In genomic region chr9:71361357-71361756, GRCh38 we compare ENCODE assay signal across 28 cellular contexts.
"Had no signal": no experiment of that assay in that cellular context is flagged by ENCODE, and none has a peak within 500 bp of the region (broad histone marks: within the 10 kb centered on the region; RNA-seq: fewer than 3 reads in every experiment).

No MANE protein-coding gene starts in this region.

- H3K27ac ChIP-seq: brain microvascular endothelial cell, coronary artery, dorsolateral prefrontal cortex, esophagus muscularis mucosa, foreskin keratinocyte, gastrocnemius medialis, heart left ventricle had no signal

- H3K27me3 ChIP-seq: brain microvascular endothelial cell, dorsolateral prefrontal cortex, esophagus muscularis mucosa, foreskin keratinocyte, gastrocnemius medialis, heart left ventricle had no signal

- H3K9me3 ChIP-seq: esophagus muscularis mucosa, gastrocnemius medialis, heart left ventricle had no signal

- H3K27me3 Mint-ChIP-seq: activated T-helper 17 cell treated with anti-CD3 and anti-CD28 coated beads, Interleukin-2, amount 50 U/mL, for 72 hours; central memory CD8-positive, alpha-beta T cell; dendritic cell treated with granulocyte-macrophage colony-stimulating factor and Interleukin-4, amounts not matched to agents 40 ng/mL and 50 ng/mL, for 4 days had no signal

- DNase-seq: activated CD4-positive, alpha-beta T cell treated with anti-CD3 and anti-CD28 coated beads for 1 hour; activated CD4-positive, alpha-beta T cell treated with anti-CD3 and anti-CD28 coated beads for 4 hours; activated CD4-positive, alpha-beta T cell treated with anti-CD3 and anti-CD28 coated beads, Interleukin-2, amount 50 U/mL, for 1 hour; activated CD4-positive, alpha-beta T cell treated with anti-CD3 and anti-CD28 coated beads, Interleukin-2, amount 50 U/mL, for 48 hours; activated CD8-positive, alpha-beta memory T cell treated with anti-CD3 and anti-CD28 coated beads for 24 hours; activated CD8-positive, alpha-beta T cell treated with anti-CD3 and anti-CD28 coated beads for 36 hours; activated effector memory CD4-positive, alpha-beta T cell treated with Interleukin-2 at 50 U/mL for 16 hours; activated gamma-delta T cell treated with Interleukin-2 at 50 U/mL for 16 hours; activated naive CD4-positive, alpha-beta T cell treated with anti-CD3 and anti-CD28 coated beads, Interleukin-2, amount 50 U/mL, for 16 hours; activated naive CD4-positive, alpha-beta T cell treated with Interleukin-2 at 50 U/mL for 16 hours; activated T-cell treated with anti-CD3 and anti-CD28 coated beads, Interleukin-2, amount 50 U/mL, for 4 hours; amniotic stem cell; anterior cingulate cortex; brain microvascular endothelial cell; dorsolateral prefrontal cortex; effector memory CD4-positive, alpha-beta T cell; erythroblast; foreskin keratinocyte; gastrocnemius medialis; glutamatergic neuron; heart left ventricle; T-helper 2 cell had no signal

- H3K27ac Mint-ChIP-seq: activated CD8-positive, alpha-beta T cell treated with anti-CD3 and anti-CD28 coated beads for 36 hours; activated naive CD8-positive, alpha-beta T cell; activated T-helper 17 cell treated with anti-CD3 and anti-CD28 coated beads, Interleukin-2, amount 50 U/mL, for 72 hours; dendritic cell treated with granulocyte-macrophage colony-stimulating factor and Interleukin-4, amounts not matched to agents 40 ng/mL and 50 ng/mL, for 4 days had no signal

- H3K36me3 Mint-ChIP-seq: activated naive CD8-positive, alpha-beta T cell had no signal

- H3K4me3 Mint-ChIP-seq: activated CD8-positive, alpha-beta T cell treated with anti-CD3 and anti-CD28 coated beads for 36 hours; activated naive CD8-positive, alpha-beta T cell; activated T-cell treated with anti-CD3 and anti-CD28 coated beads, Interleukin-2, amount 50 U/mL, for 4 hours; activated T-helper 17 cell treated with anti-CD3 and anti-CD28 coated beads, Interleukin-2, amount 50 U/mL, for 72 hours; central memory CD8-positive, alpha-beta T cell; dendritic cell treated with granulocyte-macrophage colony-stimulating factor and Interleukin-4, amounts not matched to agents 40 ng/mL and 50 ng/mL, for 4 days had no signal

- ATAC-seq: activated CD8-positive, alpha-beta T cell treated with anti-CD3 and anti-CD28 coated beads for 36 hours; activated T-cell treated with anti-CD3 and anti-CD28 coated beads, Interleukin-2, amount 50 U/mL, for 4 hours; activated T-helper 17 cell treated with anti-CD3 and anti-CD28 coated beads, Interleukin-2, amount 50 U/mL, for 72 hours; foreskin keratinocyte; gastrocnemius medialis; heart left ventricle had no signal

- H3K4me1 ChIP-seq: esophagus muscularis mucosa, foreskin keratinocyte, gastrocnemius medialis, heart left ventricle had no signal

- H3K4me3 ChIP-seq: coronary artery, dorsolateral prefrontal cortex, esophagus muscularis mucosa, gastrocnemius medialis, heart left ventricle had no signal

- H3K4me1 Mint-ChIP-seq: activated T-helper 17 cell treated with anti-CD3 and anti-CD28 coated beads, Interleukin-2, amount 50 U/mL, for 72 hours; central memory CD8-positive, alpha-beta T cell had no signal

- H3K9me3 Mint-ChIP-seq: activated CD8-positive, alpha-beta T cell treated with anti-CD3 and anti-CD28 coated beads for 36 hours; activated T-cell treated with anti-CD3 and anti-CD28 coated beads, Interleukin-2, amount 50 U/mL, for 4 hours; activated T-helper 17 cell treated with anti-CD3 and anti-CD28 coated beads, Interleukin-2, amount 50 U/mL, for 72 hours; central memory CD8-positive, alpha-beta T cell; dendritic cell treated with granulocyte-macrophage colony-stimulating factor and Interleukin-4, amounts not matched to agents 40 ng/mL and 50 ng/mL, for 4 days had no signal

- H3K36me3 ChIP-seq: brain microvascular endothelial cell, esophagus muscularis mucosa, gastrocnemius medialis, heart left ventricle had no signal
